In genomic region chr1:218408135-218408534, GRCh38 we compare ENCODE assay signal across 25 cellular contexts.
"Had no signal": no experiment of that assay in that cellular context is flagged by ENCODE, and none has a peak within 500 bp of the region (broad histone marks: within the 10 kb centered on the region; RNA-seq: fewer than 3 reads in every experiment).

No MANE protein-coding gene starts in this region.

- H3K36me3 Mint-ChIP-seq: activated naive CD4-positive, alpha-beta T cell treated with anti-CD3 and anti-CD28 coated beads, Interleukin-2, amount 10 ng/mL, durations not matched to agents 7 days and 5 days; activated naive CD4-positive, alpha-beta T cell treated with anti-CD3 and anti-CD28 coated beads, Interleukin-2, amount 50 U/mL, for 72 hours; activated naive CD8-positive, alpha-beta T cell treated with anti-CD3 and anti-CD28 coated beads, Interleukin-2, amount 10 ng/mL, durations not matched to agents 7 days and 5 days had no signal

- H3K9me3 Mint-ChIP-seq: activated CD4-positive, alpha-beta memory T cell treated with anti-CD3 and anti-CD28 coated beads, Interleukin-2, amount 10 ng/mL, durations not matched to agents 7 days and 5 days; activated CD4-positive, alpha-beta T cell treated with anti-CD3 and anti-CD28 coated beads, Interleukin-2, amount 10 ng/mL, durations not matched to agents 7 days and 5 days; activated naive CD4-positive, alpha-beta T cell treated with anti-CD3 and anti-CD28 coated beads, Interleukin-2, amount 10 ng/mL, durations not matched to agents 7 days and 5 days; activated naive CD4-positive, alpha-beta T cell treated with anti-CD3 and anti-CD28 coated beads, Interleukin-2, amount 50 U/mL, for 72 hours; activated naive CD8-positive, alpha-beta T cell treated with anti-CD3 and anti-CD28 coated beads, Interleukin-2, amount 10 ng/mL, durations not matched to agents 7 days and 5 days; activated T-cell treated with anti-CD3 and anti-CD28 coated beads, Interleukin-2, amount 50 U/mL, for 24 hours; activated T-cell treated with anti-CD3 and anti-CD28 coated beads, Interleukin-2, amount 50 U/mL, for 72 hours; central memory CD8-positive, alpha-beta T cell; endodermal cell had no signal

- H3K27me3 Mint-ChIP-seq: activated CD4-positive, alpha-beta T cell treated with anti-CD3 and anti-CD28 coated beads, Interleukin-2, amount 10 ng/mL, durations not matched to agents 7 days and 5 days had no signal

- H3K4me1 ChIP-seq: ascending aorta had no signal

- H3K4me3 ChIP-seq: ascending aorta, gastrocnemius medialis, heart left ventricle had no signal

- H3K27ac Mint-ChIP-seq: activated CD4-positive, alpha-beta memory T cell treated with anti-CD3 and anti-CD28 coated beads, Interleukin-2, amount 10 ng/mL, durations not matched to agents 7 days and 5 days; activated CD4-positive, alpha-beta T cell treated with anti-CD3 and anti-CD28 coated beads for 36 hours; activated CD4-positive, alpha-beta T cell treated with anti-CD3 and anti-CD28 coated beads, Interleukin-2, amount 10 ng/mL, durations not matched to agents 7 days and 5 days; activated naive CD4-positive, alpha-beta T cell treated with anti-CD3 and anti-CD28 coated beads, Interleukin-2, amount 10 ng/mL, durations not matched to agents 7 days and 5 days; activated naive CD4-positive, alpha-beta T cell treated with anti-CD3 and anti-CD28 coated beads, Interleukin-2, amount 50 U/mL, for 72 hours; activated naive CD8-positive, alpha-beta T cell treated with anti-CD3 and anti-CD28 coated beads, Interleukin-2, amount 10 ng/mL, durations not matched to agents 7 days and 5 days; activated T-cell treated with anti-CD3 and anti-CD28 coated beads, Interleukin-2, amount 50 U/mL, for 24 hours; activated T-cell treated with anti-CD3 and anti-CD28 coated beads, Interleukin-2, amount 50 U/mL, for 72 hours; endodermal cell had no signal

- H3K27me3 ChIP-seq: ascending aorta, brain microvascular endothelial cell, gastrocnemius medialis, heart left ventricle had no signal

- H3K4me1 Mint-ChIP-seq: activated CD4-positive, alpha-beta memory T cell treated with anti-CD3 and anti-CD28 coated beads, Interleukin-2, amount 10 ng/mL, durations not matched to agents 7 days and 5 days; activated CD4-positive, alpha-beta T cell treated with anti-CD3 and anti-CD28 coated beads for 36 hours; activated CD4-positive, alpha-beta T cell treated with anti-CD3 and anti-CD28 coated beads, Interleukin-2, amount 10 ng/mL, durations not matched to agents 7 days and 5 days; activated naive CD4-positive, alpha-beta T cell treated with anti-CD3 and anti-CD28 coated beads, Interleukin-2, amount 10 ng/mL, durations not matched to agents 7 days and 5 days; activated naive CD8-positive, alpha-beta T cell treated with anti-CD3 and anti-CD28 coated beads, Interleukin-2, amount 10 ng/mL, durations not matched to agents 7 days and 5 days; central memory CD8-positive, alpha-beta T cell had no signal

- H3K36me3 ChIP-seq: ascending aorta had no signal

- H3K27ac ChIP-seq: ascending aorta, brain microvascular endothelial cell had no signal

- H3K4me3 Mint-ChIP-seq: activated CD4-positive, alpha-beta memory T cell treated with anti-CD3 and anti-CD28 coated beads, Interleukin-2, amount 10 ng/mL, durations not matched to agents 7 days and 5 days; activated CD4-positive, alpha-beta T cell treated with anti-CD3 and anti-CD28 coated beads for 36 hours; activated CD4-positive, alpha-beta T cell treated with anti-CD3 and anti-CD28 coated beads, Interleukin-2, amount 10 ng/mL, durations not matched to agents 7 days and 5 days; activated naive CD4-positive, alpha-beta T cell treated with anti-CD3 and anti-CD28 coated beads, Interleukin-2, amount 10 ng/mL, durations not matched to agents 7 days and 5 days; activated naive CD8-positive, alpha-beta T cell treated with anti-CD3 and anti-CD28 coated beads, Interleukin-2, amount 10 ng/mL, durations not matched to agents 7 days and 5 days; activated T-cell treated with anti-CD3 and anti-CD28 coated beads, Interleukin-2, amount 50 U/mL, for 24 hours; activated T-cell treated with anti-CD3 and anti-CD28 coated beads, Interleukin-2, amount 50 U/mL, for 72 hours; central memory CD8-positive, alpha-beta T cell; endodermal cell had no signal

- DNase-seq: activated CD4-positive, alpha-beta memory T cell treated with anti-CD3 and anti-CD28 coated beads, Interleukin-2, amount 10 ng/mL, durations not matched to agents 7 days and 5 days; activated CD4-positive, alpha-beta T cell treated with anti-CD3 and anti-CD28 coated beads for 36 hours; activated CD4-positive, alpha-beta T cell treated with anti-CD3 and anti-CD28 coated beads, Interleukin-2, amount 10 ng/mL, durations not matched to agents 7 days and 5 days; activated CD4-positive, alpha-beta T cell treated with anti-CD3 and anti-CD28 coated beads, Interleukin-2, amount 50 U/mL, for 4 hours; activated CD4-positive, CD25-positive, alpha-beta regulatory T cell; activated CD4-positive, CD25-positive, alpha-beta regulatory T cell treated with anti-CD3 and anti-CD28 coated beads, Interleukin-2, amount 50 U/mL, for 72 hours; activated CD8-positive, alpha-beta memory T cell treated with anti-CD3 and anti-CD28 coated beads, Interleukin-2, amount 50 U/mL, for 48 hours; activated gamma-delta T cell; activated naive CD4-positive, alpha-beta T cell; activated naive CD4-positive, alpha-beta T cell treated with anti-CD3 and anti-CD28 coated beads, Interleukin-2, amount 10 ng/mL, durations not matched to agents 7 days and 5 days; activated naive CD8-positive, alpha-beta T cell treated with anti-CD3 and anti-CD28 coated beads, Interleukin-2, amount 10 ng/mL, durations not matched to agents 7 days and 5 days; activated T-cell treated with anti-CD3 and anti-CD28 coated beads for 4 hours; activated T-cell treated with anti-CD3 and anti-CD28 coated beads, Interleukin-2, amount 50 U/mL, for 24 hours; activated T-cell treated with anti-CD3 and anti-CD28 coated beads, Interleukin-2, amount 50 U/mL, for 72 hours; brain microvascular endothelial cell; effector memory CD4-positive, alpha-beta T cell; endodermal cell; foreskin fibroblast; gastrocnemius medialis; glutamatergic neuron; heart left ventricle; T-helper 2 cell had no signal

- H3K9me3 ChIP-seq: ascending aorta, gastrocnemius medialis, heart left ventricle had no signal
